ENCODE assay signal across 3 cellular contexts in the genomic region with DNA sequence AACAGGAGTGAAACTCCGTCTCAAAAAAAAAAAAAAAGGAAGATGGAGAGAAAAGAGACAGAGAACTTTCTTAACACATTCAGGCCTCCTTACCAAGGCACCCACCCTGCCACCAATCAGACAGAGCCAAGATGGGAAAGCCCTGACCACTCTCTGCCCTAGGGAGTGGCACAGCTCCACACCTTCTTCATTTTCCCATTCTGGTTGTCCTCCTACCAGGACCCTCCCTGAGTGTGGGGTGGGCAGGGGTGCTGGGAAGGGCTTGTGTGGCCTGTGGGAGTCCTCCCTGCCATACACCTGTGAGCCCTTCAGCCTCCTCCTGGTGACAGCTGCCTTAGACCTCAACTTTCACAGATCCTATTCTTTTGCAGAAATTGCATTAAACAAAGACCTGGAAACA.
"Had no signal": no experiment of that assay in that cellular context is flagged by ENCODE, and none has a peak within 500 bp of the region (broad histone marks: within the 10 kb centered on the region; RNA-seq: fewer than 3 reads in every experiment).

No MANE protein-coding gene starts in this region.

- ATAC-seq: GM12878 had no signal

- H3K4me3 ChIP-seq: GM12878 had no signal

- DNase-seq: GDM1, GF-D8 had no signal
